In the genomic region with DNA sequence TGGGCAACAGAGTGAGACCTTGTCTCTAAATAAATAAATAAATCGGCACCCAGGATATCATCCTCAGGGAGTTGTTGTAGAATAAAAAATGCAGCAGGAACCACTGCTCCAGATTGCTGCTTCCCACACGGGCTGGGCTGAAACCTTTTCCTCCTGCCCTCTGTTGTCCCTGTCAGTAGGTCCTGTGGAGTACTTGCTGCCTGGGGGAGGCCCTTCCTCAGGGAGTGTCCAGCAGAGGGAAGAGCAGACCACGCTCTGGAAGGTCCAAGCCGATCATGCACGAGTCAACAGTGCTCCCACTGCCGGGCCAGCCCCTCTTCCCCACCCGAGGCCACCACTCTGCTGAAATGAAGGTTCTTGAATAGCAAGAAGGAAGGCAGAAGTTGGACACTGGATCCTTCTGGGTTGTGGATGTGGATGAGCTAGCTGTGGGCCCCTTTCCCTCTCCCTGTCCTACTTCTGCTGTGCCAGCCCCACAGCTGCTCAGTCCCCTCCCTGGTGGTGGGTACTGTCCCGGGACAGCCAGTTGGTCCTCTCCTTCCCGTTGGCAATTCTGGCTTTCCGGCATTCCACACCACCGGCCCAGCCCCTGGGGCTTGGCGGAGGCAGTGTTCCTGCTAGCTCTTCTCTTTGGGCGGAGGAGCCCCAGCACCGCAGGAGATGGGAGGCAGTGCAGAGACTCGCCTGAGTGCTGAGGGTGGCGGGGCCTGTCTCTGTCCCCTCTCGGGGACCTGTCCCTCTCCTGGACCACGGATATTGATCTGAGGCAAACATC, we compare ENCODE assay signal across 1 cellular context.
TF ChIP-seq lines count a peak whose summit lies in the region.

No MANE protein-coding gene starts in this region.

TF ChIP-seq in IMR-90, 13 proteins besides CTCF, POLR2A, EP300 and RAD21:
- no peak for TF ChIP-seq BHLHE40 (IDR thresholded peaks at IDR 0.05; ENCODE audit: low read depth, low read length)
- TF ChIP-seq CEBPB (IDR thresholded peaks at IDR 0.05; ENCODE audit: low read depth, low read length) = no peak
- TF ChIP-seq RCOR1 (IDR thresholded peaks at IDR 0.05; ENCODE audit: insufficient replicate concordance, low read length) = no peak
- no peak for TF ChIP-seq MXI1 (IDR thresholded peaks at IDR 0.05; ENCODE audit: borderline replicate concordance, low read depth, low read length)
